Comparison of ENCODE assay signal across 8 cellular contexts in genomic region chr13:27250833-27251165, GRCh38. TPM values are rescaled to one million over a fixed set of nuclear protein-coding genes. Genes with fewer than 3 reads are reported as not detected.
A peak's percentile ranks its signal among the peaks of the same experiment; 100 is the strongest.
DNase-seq lines count a peak whose midpoint lies in the region; ATAC-seq and TF ChIP-seq lines count a peak whose summit lies in the region.

No MANE protein-coding gene starts in this region.

- peaks cover 6% of the 10 kb centered on the region for H3K4me1 Mint-ChIP-seq in Calu3 (ENCODE audit: low read depth, unreplicated experiment)

- H3K9me3 Mint-ChIP-seq in Calu3 (ENCODE audit: low read depth, unreplicated experiment): no peaks in the 10 kb centered on the region

- H3K27ac ChIP-seq in lower lobe of right lung (peak overlapping the region; percentile 97), aorta (ENCODE audit: low read depth in 1 of 2, low read length in 2 of 2) (no peak overlapping the region)

- intact Hi-C loops in Calu3 (cut with micrococcal nuclease; ENCODE audit: unreplicated experiment) (loop anchor here (2.0 kb wide), 1 partner anchor 78 kb away; no protein-coding TSS in a partner anchor), lower lobe of right lung (cut with DNase I) (no loop called here), aorta (cut with DNase I) (loop anchor here (2.0 to 5.0 kb wide), 3 partner anchors 20 to 78 kb away; partner anchors contain the start of genes RASL11A (in 1 of the 2) and USP12 (in 1 of the 2))

- H3K27ac Mint-ChIP-seq in Calu3 (ENCODE audit: unreplicated experiment): peak overlapping the region; percentile 96

- no peaks in the 10 kb centered on the region for H3K27me3 Mint-ChIP-seq in Calu3 (ENCODE audit: unreplicated experiment)

- TF ChIP-seq CTCF in Calu3 (IDR thresholded peaks at IDR 0.05; ENCODE audit: unreplicated experiment) (no peak), lower lobe of right lung (IDR thresholded peaks at IDR 0.05) (no peak)

- H3K9me3 ChIP-seq in adipocyte (ENCODE audit: control insufficient read depth, low read length) (no peaks in the 10 kb centered on the region), lower lobe of right lung (no peaks in the 10 kb centered on the region), aorta (ENCODE audit: control insufficient read depth, low read length) (no peaks in the 10 kb centered on the region)

- BruUV-seq in Calu3 (replicated peaks; lab: Mats Ljungman, UMichigan): TSS peak; percentile 91

- H3K27me3 ChIP-seq in adipocyte (replicated peaks; ENCODE audit: control insufficient read depth, insufficient read depth, low read length) (no peaks in the 10 kb centered on the region), lower lobe of right lung (ENCODE audit: low read depth) (no peaks in the 10 kb centered on the region), aorta (ENCODE audit: control insufficient read depth in 1 of 2, insufficient read depth in 2 of 2, low read length in 1 of 2) (no peaks in the 10 kb centered on the region)

- WGBS in aorta, 2 donors: 0 to 1% methylated on average over 9 of the region's 9 CpGs

- H3K4me3 Mint-ChIP-seq in Calu3 (ENCODE audit: low read depth, unreplicated experiment): peak overlapping the region; percentile 77

- H3K36me3 ChIP-seq in adipocyte (ENCODE audit: control insufficient read depth, insufficient read depth, low read length, severe bottlenecking): peaks cover 24% of the 10 kb centered on the region
- peaks cover 25% of the 10 kb centered on the region for H3K36me3 ChIP-seq in lower lobe of right lung
- no peaks in the 10 kb centered on the region for H3K36me3 ChIP-seq in aorta (ENCODE audit: control insufficient read depth in 1 of 2, insufficient read depth in 2 of 2, low read length in 1 of 2)

- peaks cover 41% of the 10 kb centered on the region for H3K4me1 ChIP-seq in adipocyte (ENCODE audit: control insufficient read depth, insufficient read depth, low read length)
- H3K4me1 ChIP-seq in lower lobe of right lung: peaks cover 44% of the 10 kb centered on the region
- H3K4me1 ChIP-seq in aorta (ENCODE audit: control insufficient read depth in 1 of 2, insufficient read depth in 2 of 2, low read length in 2 of 2): peaks cover 2 to 6% of the 10 kb centered on the region in 2 donors

- H3K4me3 ChIP-seq in adipocyte (ENCODE audit: low read length): peak overlapping the region; percentile 91
- peak overlapping the region; percentile 90 for H3K4me3 ChIP-seq in lower lobe of right lung
- H3K4me3 ChIP-seq in aorta (ENCODE audit: low read length in 2 of 2): peak overlapping the region; percentile 74 to 86

- ATAC-seq in HG02623 (IDR thresholded peaks at IDR 0.05; ENCODE audit: unreplicated experiment) (peak; percentile 5), lower lobe of right lung (no peak), aorta (ENCODE audit: low FRiP score) (no peak), GM18909 (IDR thresholded peaks at IDR 0.05; ENCODE audit: poor library complexity, unreplicated experiment) (no peak)

- no peak for DNase-seq in Calu3
- no peak for DNase-seq in adipocyte (ENCODE audit: low read depth)
- DNase-seq in lower lobe of right lung: no peak
- DNase-seq in aorta: no peak
- DNase-seq in AG08395 (ENCODE audit: low spot score): no peak
- DNase-seq in mesenteric fat pad (ENCODE audit: low spot score): no peak

- H3K9ac ChIP-seq in adipocyte (ENCODE audit: low read length): peak overlapping the region; percentile 99

- CTCF ChIA-PET in Calu3 (lab: Charles Lee): interaction anchor here (0.6 to 1.1 kb wide), 2 partner anchors 56 to 186 kb away, joined by 3 to 4 read pairs; no protein-coding TSS in a partner anchor

- H3K36me3 Mint-ChIP-seq in Calu3 (ENCODE audit: insufficient read depth, unreplicated experiment): peaks cover 48% of the 10 kb centered on the region

RNA-seq across cellular contexts. Expression of gene RPL21, which starts 0.6 kb away (rescaled TPM):
- 379 and 434 TPM in 2 replicates for total RNA-seq in Calu3 (2022)
- 903 TPM for total RNA-seq in lower lobe of right lung
- 100 to 1,000 TPM; 828 to 889 TPM for total RNA-seq in aorta
- polyA plus RNA-seq in aorta: 1,000 to 10,000 TPM; 1,443 to 3,537 TPM
- 719 TPM for total RNA-seq in mesenteric fat pad

RNA-seq across cellular contexts. Expression of gene RASL11A, which starts 19.8 kb away (rescaled TPM):
- total RNA-seq in Calu3 (2022): 1.3 and 2.2 TPM in 2 replicates
- 20.6 TPM for total RNA-seq in lower lobe of right lung
- total RNA-seq in aorta: 10 to 100 TPM; 40.5 to 58.2 TPM
- 10 to 100 TPM; 55.3 to 90.9 TPM for polyA plus RNA-seq in aorta
- 24.7 TPM for total RNA-seq in mesenteric fat pad
